Comparison of ENCODE assay signal across 8 cellular contexts in genomic region chr13:23558675-23559536, GRCh38. TPM values are rescaled to one million over a fixed set of nuclear protein-coding genes. Genes with fewer than 3 reads are reported as not detected.
DNase-seq lines count a peak whose midpoint lies in the region; ATAC-seq and TF ChIP-seq lines count a peak whose summit lies in the region.

No MANE protein-coding gene starts in this region.

- TF ChIP-seq CTCF in HL-60 (IDR thresholded peaks at IDR 0.05; ENCODE audit: insufficient read depth, low read length) (no peak), retinal pigment epithelial cell (conservative IDR thresholded peaks at IDR 0.05; ENCODE audit: low read depth, low read length) (no peak)

- H3K4me1 ChIP-seq in SJCRH30, result no peaks in the 10 kb centered on the region; the same call in 1 of the 2 replicates

- H3K27me3 ChIP-seq in HL-60 (ENCODE audit: insufficient read depth, poor library complexity, severe bottlenecking), result no peaks in the 10 kb centered on the region
- no peaks in the 10 kb centered on the region for H3K27me3 ChIP-seq in SJCRH30

- DNase-seq in AG20443 (ENCODE audit: low spot score) (peak; percentile 94), HL-60 (ENCODE audit: low read depth in 1 of 2, low spot score in 1 of 2) (peak; percentile 84 to 89), SJCRH30 (peak; percentile 69 to 89), fibroblast of peridontal ligament (ENCODE audit: extremely low read depth) (peak; percentile 75), retinal pigment epithelial cell (ENCODE audit: low read depth) (peak; percentile 46), NCI-H446 (lab: John Stamatoyannopoulos, UW) (no peak)

- ATAC-seq in GM19324 (IDR thresholded peaks at IDR 0.05; ENCODE audit: low FRiP score, unreplicated experiment) (no peak), GM18873 (IDR thresholded peaks at IDR 0.05; ENCODE audit: low FRiP score, unreplicated experiment) (no peak)

- H3K27ac ChIP-seq in HL-60 (replicated peaks) (peak overlapping the region; percentile 33), SJCRH30 (peak overlapping the region; percentile 55)

- no peak overlapping the region for H3K4me3 ChIP-seq in HL-60 (replicated peaks; ENCODE audit: insufficient read depth, low read length)
- peak overlapping the region; percentile 43 for H3K4me3 ChIP-seq in SJCRH30
- no peak overlapping the region for H3K4me3 ChIP-seq in retinal pigment epithelial cell (ENCODE audit: low read length)

- H3K36me3 ChIP-seq in SJCRH30, result no peaks in the 10 kb centered on the region

- no peaks in the 10 kb centered on the region for H3K9me3 ChIP-seq in SJCRH30 (replicated peaks)

RNA-seq across cellular contexts. Expression of gene TNFRSF19, which starts 11.3 kb away (rescaled TPM):
- total RNA-seq in SJCRH30 (2014; rRNA removed; shearing (Covaris generic)), result 3.8 and 4.1 TPM in 2 replicates

Comparison
In these comparisons a context has a peak if more than half of its experiments do, and no peak if none do; other contexts are left out.
1. DNase-seq: peak in AG20443 (single experiment), HL-60 (2 of 2), SJCRH30 (2 of 2), fibroblast of peridontal ligament (single experiment) and retinal pigment epithelial cell (single experiment); none in NCI-H446 (0 of 2).